ENCODE assay signal across 13 cellular contexts in the genomic region with DNA sequence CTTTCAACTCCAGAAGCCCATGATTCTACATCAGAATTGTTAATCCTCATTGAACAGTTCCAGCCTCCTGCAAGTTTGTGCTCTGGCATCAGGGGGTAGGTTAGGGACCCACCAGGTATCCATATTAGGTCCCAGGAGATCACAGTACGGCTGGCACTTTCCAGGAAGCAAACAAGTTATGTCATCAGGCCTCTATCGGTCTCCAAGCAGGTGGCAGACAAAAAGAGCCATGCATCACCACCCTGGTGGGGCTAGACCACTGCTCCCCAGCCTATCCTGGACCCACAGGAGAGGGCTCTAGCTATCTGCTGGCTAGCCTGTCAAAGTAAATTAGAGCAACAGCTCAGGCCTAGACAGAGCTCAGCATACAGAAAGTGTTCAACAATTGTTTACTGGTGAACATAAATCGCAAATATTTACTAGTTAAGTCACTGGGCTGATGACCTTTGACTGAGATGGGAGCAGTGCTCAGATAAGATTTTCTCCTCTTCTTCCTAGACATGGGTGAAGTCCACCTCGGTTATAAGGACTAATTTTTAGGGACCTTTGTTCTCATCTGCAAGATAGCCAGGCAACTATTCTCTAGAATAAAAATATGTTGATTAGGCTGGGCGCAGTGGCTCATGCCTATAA. TPM values are rescaled to one million over a fixed set of nuclear protein-coding genes. Genes with fewer than 3 reads are reported as not detected.
DNase-seq lines count a peak whose midpoint lies in the region; ATAC-seq, FAIRE-seq and TF ChIP-seq lines count a peak whose summit lies in the region.
"Had no signal": no experiment of that assay in that cellular context is flagged by ENCODE, and none has a peak within 500 bp of the region (broad histone marks: within the 10 kb centered on the region; RNA-seq: fewer than 3 reads in every experiment).

No MANE protein-coding gene starts in this region.

- ATAC-seq in naive thymus-derived CD4-positive, alpha-beta T cell: no peak

- peak overlapping the region; percentile 89 for H3K4me3 Mint-ChIP-seq in activated naive CD8-positive, alpha-beta T cell
- peak overlapping the region; percentile 86 to 100 (median 92) for H3K4me3 Mint-ChIP-seq in naive thymus-derived CD4-positive, alpha-beta T cell
- no peak overlapping the region for H3K4me3 Mint-ChIP-seq in chondrocyte (ENCODE audit: unreplicated experiment)

- peak overlapping the region; percentile 98 for H3K27ac Mint-ChIP-seq in activated naive CD8-positive, alpha-beta T cell
- H3K27ac Mint-ChIP-seq in naive thymus-derived CD4-positive, alpha-beta T cell: peak overlapping the region; percentile 89 to 99 (median 96)
- no peak overlapping the region for H3K27ac Mint-ChIP-seq in chondrocyte (ENCODE audit: unreplicated experiment)
- H3K27ac Mint-ChIP-seq: T-helper 2 cell treated with Interferon-gamma antibody and Interleukin-4, amounts not matched to agents 5 μg/mL and 100 μg/mL, for 36 hours had no signal

- CTCF ChIA-PET in naive thymus-derived CD4-positive, alpha-beta T cell (lab: Charles Lee): interaction anchor here (2.0 to 21.8 kb wide), 3 partner anchors 10 to 36 kb away, joined by 5 to 955 read pairs (median 28); no protein-coding TSS in a partner anchor

- peaks cover 4% of the 10 kb centered on the region for H4K20me1 ChIP-seq in DOHH2 (ENCODE audit: control insufficient read depth, insufficient read depth, low read depth, low read length)

- peaks cover 97% of the 10 kb centered on the region for H3K4me1 Mint-ChIP-seq in activated naive CD8-positive, alpha-beta T cell (ENCODE audit: low read depth)
- peaks cover 76 to 98% (median 93%) of the 10 kb centered on the region in 7 donors for H3K4me1 Mint-ChIP-seq in naive thymus-derived CD4-positive, alpha-beta T cell
- H3K4me1 Mint-ChIP-seq in chondrocyte (ENCODE audit: low read depth): peaks cover 59% of the 10 kb centered on the region

- no peaks in the 10 kb centered on the region for H3K9me3 Mint-ChIP-seq in activated naive CD8-positive, alpha-beta T cell (ENCODE audit: low read depth)
- H3K9me3 Mint-ChIP-seq in naive thymus-derived CD4-positive, alpha-beta T cell: peaks cover 0 to 3% (median 0%) of the 10 kb centered on the region in 11 donors
- H3K9me3 Mint-ChIP-seq in chondrocyte (ENCODE audit: low read depth): no peaks in the 10 kb centered on the region
- H3K9me3 Mint-ChIP-seq: T-helper 2 cell treated with Interferon-gamma antibody and Interleukin-4, amounts not matched to agents 5 μg/mL and 100 μg/mL, for 36 hours had no signal

- H3K36me3 Mint-ChIP-seq in activated naive CD8-positive, alpha-beta T cell: peaks cover 4% of the 10 kb centered on the region
- H3K36me3 Mint-ChIP-seq in naive thymus-derived CD4-positive, alpha-beta T cell: peaks cover 12 to 40% (median 26%) of the 10 kb centered on the region in 5 donors
- H3K36me3 Mint-ChIP-seq in chondrocyte (ENCODE audit: low read depth): peaks cover 6% of the 10 kb centered on the region

- no peaks in the 10 kb centered on the region for H3K9me3 ChIP-seq in DOHH2 (ENCODE audit: control insufficient read depth, insufficient read depth, low read length)
- H3K9me3 ChIP-seq in naive thymus-derived CD4-positive, alpha-beta T cell (ENCODE audit: control insufficient read depth in 2 of 3, low read length in 3 of 3): no peaks in the 10 kb centered on the region

- intact Hi-C loops in naive thymus-derived CD4-positive, alpha-beta T cell (cut with micrococcal nuclease): loop anchor here in 1 of 2 donors (5.0 kb wide), 1 partner anchor 88 kb away; the partner anchor contains the start of gene TMCC2

- no peak for FAIRE-seq in frontal cortex (lab: Jason Lieb, UNC)

- H3K9me2 ChIP-seq in DOHH2 (replicated peaks; ENCODE audit: control insufficient read depth, low read length): no peaks in the 10 kb centered on the region

- H3K4me3 ChIP-seq in DOHH2 (ENCODE audit: low read length): peak overlapping the region; percentile 72
- peak overlapping the region; percentile 11 for H3K4me3 ChIP-seq in naive thymus-derived CD4-positive, alpha-beta T cell (ENCODE audit: low read length)
- no peak overlapping the region for H3K4me3 ChIP-seq in foreskin fibroblast (ENCODE audit: low read depth in 1 of 2, low read length in 2 of 2)

- H3K27me3 Mint-ChIP-seq in activated naive CD8-positive, alpha-beta T cell: no peaks in the 10 kb centered on the region
- H3K27me3 Mint-ChIP-seq in naive thymus-derived CD4-positive, alpha-beta T cell: peaks cover 0 to 2% (median 0%) of the 10 kb centered on the region in 5 donors
- H3K27me3 Mint-ChIP-seq in chondrocyte (ENCODE audit: low read depth): no peaks in the 10 kb centered on the region

- TF ChIP-seq CTCF in C4-2B (conservative IDR thresholded peaks at IDR 0.05) (no peak), DOHH2 (IDR thresholded peaks at IDR 0.05; ENCODE audit: low read depth, low read length, poor library complexity, severe bottlenecking) (no peak), chondrocyte (IDR thresholded peaks at IDR 0.05) (no peak), foreskin fibroblast (IDR thresholded peaks at IDR 0.05; ENCODE audit: low read depth, low read length) (no peak)

- peak overlapping the region; percentile 99 for H3K27ac ChIP-seq in C4-2B
- peak overlapping the region; percentile 85 for H3K27ac ChIP-seq in DOHH2 (ENCODE audit: low read depth, low read length)
- H3K27ac ChIP-seq in naive thymus-derived CD4-positive, alpha-beta T cell (ENCODE audit: low read depth, low read length): peak overlapping the region; percentile 89

- H3K36me3 ChIP-seq in DOHH2 (ENCODE audit: control insufficient read depth, low read length): peaks cover 66% of the 10 kb centered on the region
- H3K36me3 ChIP-seq in naive thymus-derived CD4-positive, alpha-beta T cell (ENCODE audit: control insufficient read depth in 2 of 3, insufficient read depth in 3 of 3, low read length in 3 of 3): peaks cover 16 to 29% (median 18%) of the 10 kb centered on the region in 3 experiments

- POLR2A ChIA-PET in naive thymus-derived CD4-positive, alpha-beta T cell (lab: Charles Lee): interaction anchor here (0.6 to 28.6 kb wide), 7 partner anchors 8 to 35 kb away, joined by 3 to 1119 read pairs (median 7); no protein-coding TSS in a partner anchor

- no peak for DNase-seq in naive thymus-derived CD4-positive, alpha-beta T cell
- no peak for DNase-seq in frontal cortex (ENCODE audit: low spot score in 2 of 2)
- DNase-seq in chondrocyte (ENCODE audit: low spot score): no peak
- DNase-seq in GM19238 (ENCODE audit: insufficient read length, low spot score): no peak
- DNase-seq in foreskin fibroblast: no peak
- DNase-seq: amniotic stem cell, GDM1 had no signal

- peaks cover 93% of the 10 kb centered on the region for H3K4me1 ChIP-seq in DOHH2 (ENCODE audit: control insufficient read depth, low read length)
- H3K4me1 ChIP-seq in naive thymus-derived CD4-positive, alpha-beta T cell (ENCODE audit: control insufficient read depth in 2 of 2, insufficient read depth in 2 of 2, low read length in 2 of 2): peaks cover 60 to 88% of the 10 kb centered on the region in 2 donors

- no peaks in the 10 kb centered on the region for H3K27me3 ChIP-seq in DOHH2 (ENCODE audit: control insufficient read depth, low read length)
- no peaks in the 10 kb centered on the region for H3K27me3 ChIP-seq in naive thymus-derived CD4-positive, alpha-beta T cell (ENCODE audit: control insufficient read depth in 2 of 2, insufficient read depth in 2 of 2, low read length in 2 of 2)

- H3F3A ChIP-seq in DOHH2 (ENCODE audit: control insufficient read depth, insufficient read depth): peaks cover 15% of the 10 kb centered on the region

- H3K79me2 ChIP-seq in DOHH2 (ENCODE audit: control insufficient read depth, low read length): peaks cover 100% of the 10 kb centered on the region

- H3K4me2 ChIP-seq in DOHH2 (ENCODE audit: low read length): peak overlapping the region; percentile 89

RNA-seq across cellular contexts. Expression of gene NUAK2, which starts 6.4 kb away (rescaled TPM):
- total RNA-seq in naive thymus-derived CD4-positive, alpha-beta T cell: 10 to 100 TPM in 4 of 5 experiments, 1 to 10 TPM in 1; 9.1 to 57.8 (median 23.0) TPM
- 10 to 100 TPM; 40.7 to 85.5 TPM for polyA plus RNA-seq in naive thymus-derived CD4-positive, alpha-beta T cell
- total RNA-seq in frontal cortex (0.41 TPM), chondrocyte (1.7 to 3.3 TPM (median 3.3 TPM) in 3 replicates)

RNA-seq across cellular contexts. Expression of gene KLHDC8A, which starts 41.6 kb away (rescaled TPM):
- total RNA-seq in naive thymus-derived CD4-positive, alpha-beta T cell: not detected
- polyA plus RNA-seq in naive thymus-derived CD4-positive, alpha-beta T cell: not detected
- 16.7 TPM for total RNA-seq in frontal cortex
- total RNA-seq in chondrocyte: 0.12 TPM in 1 of 3 replicates, not detected in the others
- total RNA-seq: NCI-H460, subcutaneous adipose tissue had no signal

Comparison
In these comparisons a context has a peak if more than half of its experiments do, and no peak if none do; other contexts are left out.
1. H3K4me3 ChIP-seq: peak in DOHH2 (single experiment) and naive thymus-derived CD4-positive, alpha-beta T cell (single experiment); none in foreskin fibroblast (0 of 2).
2. RNA of gene KLHDC8A, which starts 41.6 kb away (total RNA-seq): 16.7 TPM in frontal cortex (single experiment); 0.12 TPM in chondrocyte and not detected in naive thymus-derived CD4-positive, alpha-beta T cell; every median in the first group is over 10 times any median in the second.
3. Peak in every context shown above with its lines, with median percentiles within 50 percentile points of each other: H3K27ac ChIP-seq.